1 cellular context compared by ENCODE assay signal in the genomic region with DNA sequence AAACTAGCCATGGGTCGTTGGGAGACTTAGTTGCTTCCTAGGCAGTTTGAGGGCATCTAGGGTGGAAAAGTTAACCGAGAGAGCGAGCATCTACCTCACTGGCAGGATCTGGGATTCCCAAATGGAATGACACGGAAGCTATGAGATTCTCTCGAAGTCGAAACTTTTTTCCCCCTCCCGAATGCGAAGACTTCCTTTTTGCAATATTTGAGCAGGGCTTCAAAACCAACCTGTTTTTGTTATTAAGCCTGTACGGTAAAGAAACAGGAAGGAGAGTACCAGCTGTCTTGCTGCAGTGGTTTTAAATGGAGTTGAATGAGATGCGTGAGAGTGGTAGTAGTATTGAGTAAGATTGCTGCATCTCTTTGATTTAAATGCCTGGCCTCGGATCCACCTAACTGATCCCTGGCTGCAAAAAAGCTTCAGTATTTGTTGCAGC.
TF ChIP-seq lines count a peak whose summit lies in the region.

No MANE protein-coding gene starts in this region.

TF ChIP-seq in HCT116, 20 proteins besides CTCF, POLR2A, EP300 and RAD21 (continued from another document):
- TF ChIP-seq, protein P1, sequence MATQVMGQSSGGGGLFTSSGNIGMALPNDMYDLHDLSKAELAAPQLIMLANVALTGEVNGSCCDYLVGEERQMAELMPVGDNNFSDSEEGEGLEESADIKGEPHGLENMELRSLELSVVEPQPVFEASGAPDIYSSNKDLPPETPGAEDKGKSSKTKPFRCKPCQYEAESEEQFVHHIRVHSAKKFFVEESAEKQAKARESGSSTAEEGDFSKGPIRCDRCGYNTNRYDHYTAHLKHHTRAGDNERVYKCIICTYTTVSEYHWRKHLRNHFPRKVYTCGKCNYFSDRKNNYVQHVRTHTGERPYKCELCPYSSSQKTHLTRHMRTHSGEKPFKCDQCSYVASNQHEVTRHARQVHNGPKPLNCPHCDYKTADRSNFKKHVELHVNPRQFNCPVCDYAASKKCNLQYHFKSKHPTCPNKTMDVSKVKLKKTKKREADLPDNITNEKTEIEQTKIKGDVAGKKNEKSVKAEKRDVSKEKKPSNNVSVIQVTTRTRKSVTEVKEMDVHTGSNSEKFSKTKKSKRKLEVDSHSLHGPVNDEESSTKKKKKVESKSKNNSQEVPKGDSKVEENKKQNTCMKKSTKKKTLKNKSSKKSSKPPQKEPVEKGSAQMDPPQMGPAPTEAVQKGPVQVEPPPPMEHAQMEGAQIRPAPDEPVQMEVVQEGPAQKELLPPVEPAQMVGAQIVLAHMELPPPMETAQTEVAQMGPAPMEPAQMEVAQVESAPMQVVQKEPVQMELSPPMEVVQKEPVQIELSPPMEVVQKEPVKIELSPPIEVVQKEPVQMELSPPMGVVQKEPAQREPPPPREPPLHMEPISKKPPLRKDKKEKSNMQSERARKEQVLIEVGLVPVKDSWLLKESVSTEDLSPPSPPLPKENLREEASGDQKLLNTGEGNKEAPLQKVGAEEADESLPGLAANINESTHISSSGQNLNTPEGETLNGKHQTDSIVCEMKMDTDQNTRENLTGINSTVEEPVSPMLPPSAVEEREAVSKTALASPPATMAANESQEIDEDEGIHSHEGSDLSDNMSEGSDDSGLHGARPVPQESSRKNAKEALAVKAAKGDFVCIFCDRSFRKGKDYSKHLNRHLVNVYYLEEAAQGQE (IDR thresholded peaks at IDR 0.05; ENCODE audit: low read depth): no peak
- TF ChIP-seq, protein P2, sequence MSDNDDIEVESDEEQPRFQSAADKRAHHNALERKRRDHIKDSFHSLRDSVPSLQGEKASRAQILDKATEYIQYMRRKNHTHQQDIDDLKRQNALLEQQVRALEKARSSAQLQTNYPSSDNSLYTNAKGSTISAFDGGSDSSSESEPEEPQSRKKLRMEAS (IDR thresholded peaks at IDR 0.05): no peak
- TF ChIP-seq EGR1 (IDR thresholded peaks at IDR 0.05; ENCODE audit: low read depth): no peak
